8 cellular contexts compared by ENCODE assay signal in the genomic region with DNA sequence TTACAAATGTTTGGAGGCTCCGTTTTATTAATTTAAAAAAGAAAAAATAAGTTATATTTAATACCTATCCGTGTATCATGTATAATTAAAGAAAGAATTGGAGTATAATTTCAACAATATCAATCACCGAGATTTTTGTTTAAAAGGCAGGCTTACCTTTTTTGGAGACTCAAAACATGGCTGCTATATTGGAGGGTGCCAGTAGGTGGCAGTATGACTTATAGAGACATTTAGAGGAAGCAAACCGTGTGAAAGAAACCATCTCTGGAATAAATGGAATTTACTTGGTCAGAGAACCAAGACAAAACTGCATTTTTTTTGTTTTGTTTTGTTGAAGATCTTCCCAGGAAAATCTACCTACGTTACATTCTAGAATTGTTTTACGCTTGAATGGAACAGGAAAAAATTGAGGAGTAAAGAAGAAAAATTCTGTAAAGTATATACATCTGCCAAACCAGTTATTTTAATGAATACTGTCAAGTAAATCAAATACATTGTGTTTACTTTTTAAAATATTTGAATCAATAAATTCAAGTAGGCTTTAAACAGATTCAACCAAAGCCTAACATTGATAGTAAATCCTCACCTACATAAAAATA.
DNase-seq lines count a peak whose midpoint lies in the region; ATAC-seq and TF ChIP-seq lines count a peak whose summit lies in the region.

No MANE protein-coding gene starts in this region.

- H3K36me3 Mint-ChIP-seq in activated naive CD4-positive, alpha-beta T cell treated with anti-CD3 and anti-CD28 coated beads, Interleukin-2, amount 10 ng/mL, durations not matched to agents 7 days and 5 days, result no peaks in the 10 kb centered on the region

- H3K27ac Mint-ChIP-seq in activated naive CD4-positive, alpha-beta T cell treated with anti-CD3 and anti-CD28 coated beads, Interleukin-2, amount 10 ng/mL, durations not matched to agents 7 days and 5 days, result no peak overlapping the region

- H3K27me3 Mint-ChIP-seq in activated naive CD4-positive, alpha-beta T cell treated with anti-CD3 and anti-CD28 coated beads, Interleukin-2, amount 10 ng/mL, durations not matched to agents 7 days and 5 days, result no peaks in the 10 kb centered on the region

- ATAC-seq in GM21390 (IDR thresholded peaks at IDR 0.05; ENCODE audit: unreplicated experiment), result no peak

- H3K36me3 ChIP-seq in SJCRH30, result no peaks in the 10 kb centered on the region

- H3K4me3 ChIP-seq in SJCRH30, result no peak overlapping the region

- H3K27ac ChIP-seq in SJCRH30, result no peak overlapping the region

- H3K27me3 ChIP-seq in SJCRH30, result no peaks in the 10 kb centered on the region

- no peak overlapping the region for H3K4me3 Mint-ChIP-seq in activated naive CD4-positive, alpha-beta T cell treated with anti-CD3 and anti-CD28 coated beads, Interleukin-2, amount 10 ng/mL, durations not matched to agents 7 days and 5 days

- H3K4me1 ChIP-seq in SJCRH30, result no peaks in the 10 kb centered on the region

- in situ Hi-C loops in GM13976 (cut with MboI; ENCODE audit: low sequenced_read_pairs, unreplicated experiment), result no loop called here

- TF ChIP-seq CTCF in GM13976 (IDR thresholded peaks at IDR 0.05; ENCODE audit: borderline replicate concordance, control extremely low read depth, extremely low read depth, insufficient read depth, missing control alignments), result peak; percentile 18

- H3K4me1 Mint-ChIP-seq in activated naive CD4-positive, alpha-beta T cell treated with anti-CD3 and anti-CD28 coated beads, Interleukin-2, amount 10 ng/mL, durations not matched to agents 7 days and 5 days, result no peaks in the 10 kb centered on the region

- CTCF ChIA-PET in activated naive CD4-positive, alpha-beta T cell treated with anti-CD3 and anti-CD28 coated beads, Interleukin-2, amount 10 ng/mL, durations not matched to agents 7 days and 5 days (lab: Charles Lee), result no interaction called here

- no peaks in the 10 kb centered on the region for H3K9me3 Mint-ChIP-seq in activated naive CD4-positive, alpha-beta T cell treated with anti-CD3 and anti-CD28 coated beads, Interleukin-2, amount 10 ng/mL, durations not matched to agents 7 days and 5 days

- H3K9me3 ChIP-seq in SJCRH30 (replicated peaks), result no peaks in the 10 kb centered on the region

- DNase-seq in AG08395 (ENCODE audit: low spot score), result peak; percentile 8
- no peak for DNase-seq in GM13976 (ENCODE audit: low spot score)
- DNase-seq in SJCRH30, result peak; percentile 40 to 73
- DNase-seq in activated naive CD4-positive, alpha-beta T cell treated with anti-CD3 and anti-CD28 coated beads, Interleukin-2, amount 10 ng/mL, durations not matched to agents 7 days and 5 days, result peak; percentile 74
- peak; percentile 6 for DNase-seq in hepatic stellate cell (ENCODE audit: low spot score)
- DNase-seq in stimulated activated CD4-positive, alpha-beta T cell treated with anti-CD3 and anti-CD28 coated beads, Interleukin-2, amount 100 ng/mL, for 48 hours, result peak; percentile 50 to 63
- DNase-seq in KG1 (lab: John Stamatoyannopoulos, UW), result no peak

Comparison
In these comparisons a context has a peak if more than half of its experiments do, and no peak if none do; other contexts are left out.
1. DNase-seq: peak in AG08395 (single experiment), SJCRH30 (2 of 2), activated naive CD4-positive, alpha-beta T cell treated with anti-CD3 and anti-CD28 coated beads, Interleukin-2, amount 10 ng/mL, durations not matched to agents 7 days and 5 days (single experiment), hepatic stellate cell (single experiment) and stimulated activated CD4-positive, alpha-beta T cell treated with anti-CD3 and anti-CD28 coated beads, Interleukin-2, amount 100 ng/mL, for 48 hours (2 of 2); none in GM13976 (single experiment) and KG1 (single experiment).